In the genomic region with DNA sequence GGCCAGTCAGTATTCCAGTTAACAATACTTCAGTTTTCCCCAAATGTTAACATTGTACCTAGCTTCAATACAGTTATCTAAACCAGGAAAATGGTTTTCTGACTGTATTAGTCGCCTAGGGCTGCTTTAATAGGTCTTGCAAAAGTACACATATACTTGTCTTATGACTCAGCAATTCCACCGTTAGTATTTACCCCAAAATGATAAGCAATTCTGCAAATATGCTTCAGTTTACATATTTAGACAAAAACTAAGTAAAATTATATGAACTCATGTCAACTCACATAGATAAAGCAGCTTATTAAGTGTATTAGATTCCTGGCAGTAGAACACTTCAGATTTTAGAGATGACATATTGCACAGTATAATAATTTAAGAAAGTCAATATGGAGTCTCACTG, we compare ENCODE assay signal across 12 cellular contexts.
A peak's percentile ranks its signal among the peaks of the same experiment; 100 is the strongest.
DNase-seq lines count a peak whose midpoint lies in the region; ATAC-seq and TF ChIP-seq lines count a peak whose summit lies in the region.
"Had no signal": no experiment of that assay in that cellular context is flagged by ENCODE, and none has a peak within 500 bp of the region (broad histone marks: within the 10 kb centered on the region; RNA-seq: fewer than 3 reads in every experiment).

No MANE protein-coding gene starts in this region.

- H3K9me3 ChIP-seq in left lung (no peaks in the 10 kb centered on the region), tibial artery (no peaks in the 10 kb centered on the region)

- DNase-seq in BJ (ENCODE audit: low read depth): peak; percentile 34
- DNase-seq in LHCN-M2 (ENCODE audit: low read depth): peak; percentile 73
- DNase-seq in brain microvascular endothelial cell: peak; percentile 42
- no peak for DNase-seq in left lung
- DNase-seq in middle frontal gyrus (ENCODE audit: extremely low spot score, low spot score): no peak
- DNase-seq in DMS79 (lab: John Stamatoyannopoulos, UW): no peak
- DNase-seq in NCI-H2029 treated with DMSO at 0.1 percent for 48 hours (lab: John Stamatoyannopoulos, UW): no peak
- DNase-seq in tibial artery: no peak
- DNase-seq: CD8-positive, alpha-beta memory T cell; kidney; NCI-H1417 treated with DMSO at 0.1 percent for 48 hours; SIG-M5 had no signal

- H3K4me3 ChIP-seq in BJ (ENCODE audit: low read depth, low read length) (no peak overlapping the region), brain microvascular endothelial cell (ENCODE audit: low read depth, low read length) (no peak overlapping the region), left lung (no peak overlapping the region), tibial artery (no peak overlapping the region)

- CTCF ChIA-PET in BJ (lab: Yijun Ruan, JAX): interaction anchor here (1.3 kb wide), 1 partner anchor 364 kb away, joined by 3 read pairs; no protein-coding TSS in a partner anchor

- intact Hi-C loops in left lung (cut with DNase I) (no loop called here), tibial artery (cut with DNase I; ENCODE audit: low total_unique reads) (no loop called here)

- no peaks in the 10 kb centered on the region for H3K36me3 ChIP-seq in BJ (ENCODE audit: control insufficient read depth, insufficient read depth, low read length)
- H3K36me3 ChIP-seq in brain microvascular endothelial cell (replicated peaks): no peaks in the 10 kb centered on the region
- no peaks in the 10 kb centered on the region for H3K36me3 ChIP-seq in left lung
- no peaks in the 10 kb centered on the region for H3K36me3 ChIP-seq in tibial artery

- in situ Hi-C loops in brain microvascular endothelial cell (cut with HindIII; ENCODE audit: low pct_ligation_motif_present, low sequenced_read_pairs): no loop called here

- TF ChIP-seq CTCF in BJ (IDR thresholded peaks at IDR 0.05; ENCODE audit: insufficient read depth, low read depth, low read length) (no peak), brain microvascular endothelial cell (IDR thresholded peaks at IDR 0.05; ENCODE audit: low read depth, low read length, missing control alignments) (no peak), left lung (IDR thresholded peaks at IDR 0.05) (no peak), tibial artery (IDR thresholded peaks at IDR 0.05) (no peak)

- H3K27ac ChIP-seq in brain microvascular endothelial cell (peak overlapping the region; percentile 18), left lung (no peak overlapping the region), tibial artery (no peak overlapping the region)

- H3K4me1 ChIP-seq in left lung (no peaks in the 10 kb centered on the region), tibial artery (no peaks in the 10 kb centered on the region)

- H3K27me3 ChIP-seq in BJ (ENCODE audit: control insufficient read depth, insufficient read depth, low read length) (no peaks in the 10 kb centered on the region), brain microvascular endothelial cell (replicated peaks) (no peaks in the 10 kb centered on the region), left lung (no peaks in the 10 kb centered on the region), tibial artery (no peaks in the 10 kb centered on the region)

- POLR2A ChIA-PET in BJ (lab: Charles Lee): no interaction called here

- ATAC-seq in left lung: peak; percentile 47

Comparison
In these comparisons a context has a peak if more than half of its experiments do, and no peak if none do; other contexts are left out.
1. DNase-seq: peak in BJ (single experiment), LHCN-M2 (single experiment) and brain microvascular endothelial cell (single experiment); none in left lung (0 of 2), middle frontal gyrus (single experiment), DMS79 (single experiment), NCI-H2029 treated with DMSO at 0.1 percent for 48 hours (single experiment) and tibial artery (0 of 2).